ENCODE assay signal across 9 cellular contexts in the genomic region with DNA sequence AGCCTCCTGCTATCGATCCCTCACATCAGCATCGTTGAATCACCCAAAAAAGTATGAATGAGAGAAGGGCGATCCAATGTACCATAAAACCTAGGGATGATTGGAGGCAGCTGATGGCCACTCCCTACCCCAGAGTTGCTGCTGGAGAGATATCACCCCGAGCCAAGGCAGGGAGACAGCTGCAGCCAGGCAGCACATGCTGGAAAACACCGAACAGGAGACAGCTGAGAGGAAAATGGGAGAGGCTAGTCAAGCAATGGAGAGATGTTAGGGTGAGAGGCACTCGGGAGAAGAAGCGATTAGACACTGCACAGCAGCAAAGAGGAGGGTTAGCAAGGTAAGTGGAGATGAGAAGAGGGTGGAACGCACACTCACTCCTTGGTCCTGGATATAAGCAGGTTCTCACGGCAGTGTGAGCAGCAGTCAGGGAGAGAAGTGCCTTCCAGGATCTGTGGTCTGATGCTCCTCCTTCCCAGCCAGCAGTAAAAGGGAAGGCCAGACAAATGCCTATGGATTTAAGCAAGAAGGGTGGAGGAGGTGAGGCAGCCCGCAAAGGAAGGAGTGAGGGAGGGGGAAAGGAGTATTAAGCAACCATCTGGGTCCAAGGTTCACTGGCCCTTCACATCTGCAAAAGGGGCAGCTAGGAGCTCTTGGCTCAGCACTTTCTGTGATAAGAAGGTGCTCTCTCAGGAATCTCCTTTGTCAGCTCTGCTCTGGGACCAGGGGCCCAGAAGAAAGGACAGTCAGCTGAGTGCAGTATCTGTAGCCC. TPM values are rescaled to one million over a fixed set of nuclear protein-coding genes. Genes with fewer than 3 reads are reported as not detected.
DNase-seq lines count a peak whose midpoint lies in the region; ATAC-seq and TF ChIP-seq lines count a peak whose summit lies in the region.
"Had no signal": no experiment of that assay in that cellular context is flagged by ENCODE, and none has a peak within 500 bp of the region (broad histone marks: within the 10 kb centered on the region; RNA-seq: fewer than 3 reads in every experiment).

A gene (minus strand): TSS at position 491 of the 769 bp plus-strand sequence. CDS start 2,037 bp downstream, outside the sequence.

- WGBS in HUES64: 63% methylated on average over 10 of the region's 10 CpGs
- 31% methylated on average over 10 of the region's 10 CpGs for WGBS in right lobe of liver (ENCODE audit: insufficient coverage, low coverage, low lambda C conversion rate, missing lambda C conversion rate)
- WGBS in suprapubic skin: 36% methylated on average over 10 of the region's 10 CpGs

- peak in 3 of 4 donors; percentile 2 to 38 (median 37) for ATAC-seq in right lobe of liver

- TF ChIP-seq POLR2A in right lobe of liver (IDR thresholded peaks at IDR 0.05) (no peak), suprapubic skin (IDR thresholded peaks at IDR 0.05) (no peak)

- H3K4me3 ChIP-seq in HUES64 (ENCODE audit: low read length) (0 out of 2 replicates have a peak within 1 kb of the TSS, but pooled peaks have one; percentile 2), right lobe of liver (peak within 1 kb of the TSS in 1 of 3 donors; percentile 31), suprapubic skin (peak within 1 kb of the TSS; percentile 27)

- no peaks in the 10 kb centered on the region for H3K27me3 ChIP-seq in HUES64 (ENCODE audit: insufficient read depth, low read length)
- no peaks in the 10 kb centered on the region for H3K27me3 ChIP-seq in right lobe of liver
- H3K27me3 ChIP-seq in suprapubic skin: no peaks in the 10 kb centered on the region

- H3K36me3 ChIP-seq in HUES64 (ENCODE audit: insufficient read depth, low read length) (no peaks in the 10 kb centered on the region), right lobe of liver (no peaks in the 10 kb centered on the region), suprapubic skin (no peaks in the 10 kb centered on the region)

- no peak within 1 kb of the TSS; the same call in 1 of the 2 replicates for H3K9ac ChIP-seq in HUES64 (ENCODE audit: low read depth, low read length)

- peak; percentile 87 for DNase-seq in amniotic epithelial cell (ENCODE audit: low read depth)
- DNase-seq in right lobe of liver: no peak
- DNase-seq in suprapubic skin (ENCODE audit: low spot score in 2 of 2): no peak
- DNase-seq in NCI-H1930 (lab: John Stamatoyannopoulos, UW): no peak
- DNase-seq in effector CD4-positive, alpha-beta T cell: no peak
- DNase-seq in NCI-H1048 (lab: John Stamatoyannopoulos, UW): no peak
- no peak for DNase-seq in stimulated activated naive CD4-positive, alpha-beta T cell treated with Interleukin-2 at 50 U/mL for 16 hours (lab: John Stamatoyannopoulos, UW)
- DNase-seq: activated CD4-positive, alpha-beta T cell treated with anti-CD3 and anti-CD28 coated beads, Interleukin-2, amount 50 U/mL, for 4 hours had no signal

- TF ChIP-seq EP300 in suprapubic skin (IDR thresholded peaks at IDR 0.05): no peak

- H3K27ac ChIP-seq in HUES64 (ENCODE audit: low read depth, low read length): no peak within 1 kb of the TSS
- peak within 1 kb of the TSS in 2 of 3 donors; percentile 10 to 47 for H3K27ac ChIP-seq in right lobe of liver
- H3K27ac ChIP-seq in suprapubic skin: no peak within 1 kb of the TSS

- intact Hi-C loops in right lobe of liver (cut with DNase I): no loop called here

- H3K4me1 ChIP-seq in HUES64 (ENCODE audit: insufficient read depth, low read length) (peaks cover 20% of the 10 kb centered on the region), right lobe of liver (no peaks in the 10 kb centered on the region), suprapubic skin (peaks cover 21% of the 10 kb centered on the region)

- H3K9me3 ChIP-seq in HUES64 (ENCODE audit: insufficient read depth, low read depth, low read length): no peaks in the 10 kb centered on the region
- H3K9me3 ChIP-seq in right lobe of liver: no peaks in the 10 kb centered on the region
- H3K9me3 ChIP-seq in suprapubic skin: no peaks in the 10 kb centered on the region

- TF ChIP-seq CTCF in right lobe of liver (IDR thresholded peaks at IDR 0.05): no peak
- TF ChIP-seq CTCF in suprapubic skin (IDR thresholded peaks at IDR 0.05): no peak

RNA-seq across cellular contexts. Expression of the gene that starts here (rescaled TPM):
- polyA plus RNA-seq in HUES64 (2013, experiment 1 of 2): 3.2 TPM
- 4.9 TPM for polyA plus RNA-seq in HUES64 (2013, experiment 2 of 2)
- 10 to 100 TPM in 2 of 6 experiments, 1 to 10 TPM in 4; 6.2 to 11.4 (median 7.3) TPM for total RNA-seq in right lobe of liver
- 1 to 10 TPM; 1.8 to 3.8 (median 2.9) TPM for total RNA-seq in suprapubic skin

Comparison
In these comparisons a context has a peak if more than half of its experiments do, and no peak if none do; other contexts are left out.
1. H3K27ac ChIP-seq: peak in right lobe of liver (2 of 3); none in HUES64 (single experiment) and suprapubic skin (single experiment).